ENCODE assay signal across 26 cellular contexts in genomic region chr2:180115675-180116074, GRCh38.
"Had no signal": no experiment of that assay in that cellular context is flagged by ENCODE, and none has a peak within 500 bp of the region (broad histone marks: within the 10 kb centered on the region; RNA-seq: fewer than 3 reads in every experiment).

No MANE protein-coding gene starts in this region.

- H3K36me3 Mint-ChIP-seq: activated naive CD4-positive, alpha-beta T cell treated with anti-CD3 and anti-CD28 coated beads, Interleukin-2, amount 10 ng/mL, durations not matched to agents 7 days and 5 days; memory B cell; type B pancreatic cell had no signal

- H3K4me1 Mint-ChIP-seq: activated CD4-positive, alpha-beta memory T cell treated with anti-CD3 and anti-CD28 coated beads, Interleukin-2, amount 10 ng/mL, durations not matched to agents 7 days and 5 days; activated CD4-positive, alpha-beta T cell treated with anti-CD3 and anti-CD28 coated beads, Interleukin-2, amount 10 ng/mL, durations not matched to agents 24 days and 14 days; activated naive CD4-positive, alpha-beta T cell treated with anti-CD3 and anti-CD28 coated beads, Interleukin-2, amount 10 ng/mL, durations not matched to agents 7 days and 5 days; central memory CD8-positive, alpha-beta T cell; memory B cell; nephron had no signal

- FAIRE-seq: keratinocyte had no signal

- H3K4me3 Mint-ChIP-seq: activated CD4-positive, alpha-beta memory T cell treated with anti-CD3 and anti-CD28 coated beads, Interleukin-2, amount 10 ng/mL, durations not matched to agents 7 days and 5 days; activated CD4-positive, alpha-beta T cell treated with anti-CD3 and anti-CD28 coated beads, Interleukin-2, amount 10 ng/mL, durations not matched to agents 24 days and 14 days; activated naive CD4-positive, alpha-beta T cell treated with anti-CD3 and anti-CD28 coated beads, Interleukin-2, amount 10 ng/mL, durations not matched to agents 7 days and 5 days; central memory CD8-positive, alpha-beta T cell; memory B cell; nephron; type B pancreatic cell had no signal

- H3K27ac Mint-ChIP-seq: activated CD4-positive, alpha-beta memory T cell treated with anti-CD3 and anti-CD28 coated beads, Interleukin-2, amount 10 ng/mL, durations not matched to agents 7 days and 5 days; activated CD4-positive, alpha-beta T cell treated with anti-CD3 and anti-CD28 coated beads, Interleukin-2, amount 10 ng/mL, durations not matched to agents 24 days and 14 days; activated naive CD4-positive, alpha-beta T cell treated with anti-CD3 and anti-CD28 coated beads, Interleukin-2, amount 10 ng/mL, durations not matched to agents 7 days and 5 days; memory B cell; nephron; type B pancreatic cell had no signal

- H3K4me3 ChIP-seq: colonic mucosa, dorsolateral prefrontal cortex, esophagus muscularis mucosa, heart right ventricle, ovary, psoas muscle, thoracic aorta, vagina had no signal

- DNase-seq: activated CD4-positive, alpha-beta memory T cell treated with anti-CD3 and anti-CD28 coated beads, Interleukin-2, amount 10 ng/mL, durations not matched to agents 7 days and 5 days; activated CD4-positive, alpha-beta T cell treated with anti-CD3 and anti-CD28 coated beads, Interleukin-2, amount 10 ng/mL, durations not matched to agents 24 days and 14 days; activated effector memory CD4-positive, alpha-beta T cell treated with anti-CD3 and anti-CD28 coated beads, Interleukin-2, amount 50 U/mL, for 16 hours; activated naive CD4-positive, alpha-beta T cell treated with anti-CD3 and anti-CD28 coated beads, Interleukin-2, amount 10 ng/mL, durations not matched to agents 7 days and 5 days; amygdala; brain microvascular endothelial cell; colonic mucosa; dorsolateral prefrontal cortex; heart right ventricle; left colon; ovary; psoas muscle; right cardiac atrium; stimulated activated CD4-positive, alpha-beta T cell treated with anti-CD3 and anti-CD28 coated beads, Interleukin-4, amount 100 ng/mL, for 24 hours; stimulated activated naive CD4-positive, alpha-beta T cell treated with Interleukin-2 at 50 U/mL for 16 hours had no signal

- H3K27me3 ChIP-seq: brain microvascular endothelial cell, colonic mucosa, dorsolateral prefrontal cortex, esophagus muscularis mucosa, neutrophil, ovary, vagina had no signal

- H3K27ac ChIP-seq: brain microvascular endothelial cell, colonic mucosa, dorsolateral prefrontal cortex, esophagus muscularis mucosa, heart right ventricle, neutrophil, ovary, psoas muscle, thoracic aorta, vagina, VCaP had no signal

- H3K9me3 Mint-ChIP-seq: activated CD4-positive, alpha-beta memory T cell treated with anti-CD3 and anti-CD28 coated beads, Interleukin-2, amount 10 ng/mL, durations not matched to agents 7 days and 5 days; activated CD4-positive, alpha-beta T cell treated with anti-CD3 and anti-CD28 coated beads, Interleukin-2, amount 10 ng/mL, durations not matched to agents 24 days and 14 days; activated naive CD4-positive, alpha-beta T cell treated with anti-CD3 and anti-CD28 coated beads, Interleukin-2, amount 10 ng/mL, durations not matched to agents 7 days and 5 days; central memory CD8-positive, alpha-beta T cell; memory B cell; nephron; type B pancreatic cell had no signal

- ATAC-seq: activated CD4-positive, CD25-positive, alpha-beta regulatory T cell treated with anti-CD3 and anti-CD28 coated beads, Interleukin-2, amount 50 U/mL, for 24 hours; heart right ventricle; left colon; psoas muscle; right cardiac atrium had no signal

- H3K36me3 ChIP-seq: brain microvascular endothelial cell, colonic mucosa, esophagus muscularis mucosa, heart right ventricle, neutrophil, ovary, thoracic aorta, vagina had no signal

- H3K4me1 ChIP-seq: colonic mucosa, esophagus muscularis mucosa, heart right ventricle, psoas muscle, vagina had no signal

- H3K27me3 Mint-ChIP-seq: activated CD4-positive, alpha-beta memory T cell treated with anti-CD3 and anti-CD28 coated beads, Interleukin-2, amount 10 ng/mL, durations not matched to agents 7 days and 5 days; memory B cell; type B pancreatic cell had no signal
